2 cellular contexts compared by ENCODE assay signal in genomic region chr16:67146523-67147357, GRCh38.
TF ChIP-seq lines count a peak whose summit lies in the region.

No MANE protein-coding gene starts in this region.

TF ChIP-seq in HCT116, 20 proteins besides CTCF, POLR2A, EP300 and RAD21:
- TF ChIP-seq SIN3A (IDR thresholded peaks at IDR 0.05; ENCODE audit: low read depth), result no peak
- no peak for TF ChIP-seq TCF7L2 (IDR thresholded peaks at IDR 0.05; ENCODE audit: borderline replicate concordance, extremely low read depth, insufficient read depth, insufficient read length)
- no peak for TF ChIP-seq EZH2phosphoT487 (IDR thresholded peaks at IDR 0.05; ENCODE audit: borderline replicate concordance)
- TF ChIP-seq ZFX (IDR thresholded peaks at IDR 0.05), result no peak
- TF ChIP-seq MAX (IDR thresholded peaks at IDR 0.05), result no peak
- TF ChIP-seq FOSL1 (IDR thresholded peaks at IDR 0.05; ENCODE audit: low read depth), result no peak
- no peak for TF ChIP-seq SP1 (IDR thresholded peaks at IDR 0.05; ENCODE audit: low read depth)
- TF ChIP-seq ZNF274 (IDR thresholded peaks at IDR 0.05; ENCODE audit: low read depth, low read length), result no peak
- no peak for TF ChIP-seq EGR1 (IDR thresholded peaks at IDR 0.05; ENCODE audit: low read depth)
- TF ChIP-seq YY1 (IDR thresholded peaks at IDR 0.05; ENCODE audit: extremely low read depth, insufficient replicate concordance, low read depth, low read length), result no peak
- TF ChIP-seq SRF (IDR thresholded peaks at IDR 0.05; ENCODE audit: low read depth), result no peak

TF ChIP-seq in HepG2, 621 proteins besides CTCF, POLR2A, EP300 and RAD21:
- TF ChIP-seq ZSCAN25 (CRISPR knock-in tag; IDR thresholded peaks at IDR 0.05) (no peak), NONO (IDR thresholded peaks at IDR 0.05) (no peak), NONO (CRISPR knock-in tag; conservative IDR thresholded peaks at IDR 0.05) (0 out of 2 replicates have a peak, but pooled peaks have one; percentile 25), PAF1 (CRISPR knock-in tag; IDR thresholded peaks at IDR 0.05) (peak; percentile 4; the same call in 1 of the 2 replicates), AGO2 (optimal IDR thresholded peaks at IDR 0.05; ENCODE audit: low read depth, low read length) (peak; percentile 70), RBM22 (optimal IDR thresholded peaks at IDR 0.05; ENCODE audit: low read length) (peak; percentile 65), THAP8 (CRISPR knock-in tag; IDR thresholded peaks at IDR 0.05; ENCODE audit: borderline replicate concordance) (no peak), NR1H2 (CRISPR knock-in tag; IDR thresholded peaks at IDR 0.05; ENCODE audit: borderline replicate concordance, low read depth) (no peak), NCOA5 (CRISPR knock-in tag; IDR thresholded peaks at IDR 0.05) (no peak), STAG1 (CRISPR knock-in tag; IDR thresholded peaks at IDR 0.05) (peak; percentile 55), ZHX2 (IDR thresholded peaks at IDR 0.05; ENCODE audit: low read depth) (no peak), ZHX2 (CRISPR knock-in tag; IDR thresholded peaks at IDR 0.05; ENCODE audit: borderline replicate concordance) (no peak), HOXD1 (CRISPR knock-in tag; IDR thresholded peaks at IDR 0.05) (no peak), RBFOX2 (IDR thresholded peaks at IDR 0.05; ENCODE audit: low read depth, low read length) (0 out of 2 replicates have a peak, but pooled peaks have one; percentile 30)
